In the genomic region with DNA sequence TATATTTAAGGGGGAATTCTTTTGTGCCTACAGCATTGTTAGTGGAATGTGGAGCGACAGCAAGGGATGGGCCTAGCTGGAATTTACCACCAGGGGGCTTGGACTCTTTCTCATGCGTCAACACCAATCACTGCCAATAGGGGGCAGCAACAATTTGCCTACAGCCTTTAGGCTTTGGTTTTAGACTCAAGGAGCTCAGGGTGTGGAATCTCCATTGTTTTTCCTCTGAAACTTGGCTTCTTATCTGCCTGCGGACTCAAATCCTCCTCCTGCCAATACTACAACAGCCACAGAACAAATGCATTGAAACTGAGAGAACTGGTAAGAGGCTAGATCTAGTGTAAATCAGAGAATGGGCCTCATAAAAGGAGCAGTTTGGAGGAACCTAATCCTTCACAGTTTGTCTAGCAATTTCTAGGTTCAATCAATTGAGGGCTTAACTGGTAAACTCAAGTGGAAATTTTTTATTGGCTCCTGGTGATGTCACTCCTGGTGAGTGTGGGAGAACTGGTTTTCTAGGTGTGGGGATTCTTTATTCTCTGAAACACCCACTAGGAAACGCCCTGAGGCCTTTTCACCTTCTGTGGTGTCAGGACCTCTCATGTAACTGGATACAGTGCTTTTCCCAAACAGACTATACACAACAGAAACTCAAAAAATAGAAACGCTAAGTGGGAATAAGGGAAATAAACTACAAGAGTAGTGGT, we compare ENCODE assay signal across 8 cellular contexts. TPM values are rescaled to one million over a fixed set of nuclear protein-coding genes. Genes with fewer than 3 reads are reported as not detected.
A peak's percentile ranks its signal among the peaks of the same experiment; 100 is the strongest.
DNase-seq lines count a peak whose midpoint lies in the region; ATAC-seq, FAIRE-seq and TF ChIP-seq lines count a peak whose summit lies in the region.

No MANE protein-coding gene starts in this region.

- H3K27me3 ChIP-seq in CD4-positive, alpha-beta T cell (ENCODE audit: control insufficient read depth, insufficient read depth, low read length) = no peaks in the 10 kb centered on the region

- no peak overlapping the region for H3K9ac ChIP-seq in kidney (ENCODE audit: low read length in 2 of 2)

- H3K9me3 Mint-ChIP-seq in CD4-positive, alpha-beta T cell = no peaks in the 10 kb centered on the region
- no peaks in the 10 kb centered on the region for H3K9me3 Mint-ChIP-seq in central memory CD8-positive, alpha-beta T cell

- H3K27ac Mint-ChIP-seq in CD4-positive, alpha-beta T cell = peak overlapping the region; percentile 95
- peak overlapping the region; percentile 10 for H3K27ac Mint-ChIP-seq in central memory CD8-positive, alpha-beta T cell (ENCODE audit: low read depth)

- no peaks in the 10 kb centered on the region for H3K9me3 ChIP-seq in CD4-positive, alpha-beta T cell (ENCODE audit: control insufficient read depth, low read length)
- no peaks in the 10 kb centered on the region for H3K9me3 ChIP-seq in kidney (ENCODE audit: control insufficient read depth in 1 of 2, low read length in 2 of 2)

- peaks cover 10 to 12% of the 10 kb centered on the region in 2 donors for H3K4me1 ChIP-seq in kidney (ENCODE audit: control insufficient read depth in 1 of 2, insufficient read depth in 1 of 2, low read depth in 1 of 2, low read length in 2 of 2)

- H3K36me3 ChIP-seq in kidney (ENCODE audit: control insufficient read depth in 1 of 2, insufficient read depth in 2 of 2, low read length in 2 of 2) = no peaks in the 10 kb centered on the region

- H3K4me3 ChIP-seq in kidney (ENCODE audit: low read length in 2 of 2) = no peak overlapping the region

- H3K4me3 Mint-ChIP-seq in CD4-positive, alpha-beta T cell = peak overlapping the region; percentile 75
- peak overlapping the region; percentile 13 for H3K4me3 Mint-ChIP-seq in central memory CD8-positive, alpha-beta T cell

- H3K4me1 Mint-ChIP-seq in CD4-positive, alpha-beta T cell (ENCODE audit: low read depth) = peaks cover 58% of the 10 kb centered on the region
- H3K4me1 Mint-ChIP-seq in central memory CD8-positive, alpha-beta T cell = peaks cover 28% of the 10 kb centered on the region

- TF ChIP-seq CTCF in CD4-positive, alpha-beta T cell (IDR thresholded peaks at IDR 0.05) = peak; percentile 84
- TF ChIP-seq CTCF in VCaP (conservative IDR thresholded peaks at IDR 0.05) (peak; percentile 69), kidney (IDR thresholded peaks at IDR 0.05; ENCODE audit: borderline replicate concordance, extremely low read depth, insufficient read depth) (peak; percentile 87)

- CTCF ChIA-PET in CD4-positive, alpha-beta T cell (lab: Charles Lee) = interaction anchor here (0.5 to 5.7 kb wide), 63 partner anchors 9 to 1082 kb away, joined by 3 to 181 read pairs (median 5); a partner anchor contains a TSS

- POLR2A ChIA-PET in CD4-positive, alpha-beta T cell (lab: Charles Lee) = interaction anchor here (0.5 to 17.7 kb wide), 16 partner anchors 10 to 743 kb away, joined by 3 to 1050 read pairs (median 5); a partner anchor contains a TSS

- intact Hi-C loops in CD4-positive, alpha-beta T cell (cut with DNase I, micrococcal nuclease) = loop anchor here (1.0 to 10.0 kb wide), 4 partner anchors 146 to 700 kb away; no protein-coding TSS in a partner anchor
- intact Hi-C loops in kidney (cut with DNase I) = no loop called here

- DNase-seq in CD4-positive, alpha-beta T cell = peak; percentile 60 to 82 (median 65)
- DNase-seq in HCEC 1CT (peak; percentile 70), NCI-H2196 treated with DMSO at 0.1 percent for 48 hours (lab: John Stamatoyannopoulos, UW; ENCODE audit: unreplicated experiment) (peak; percentile 88), kidney (no peak)
- peak; percentile 65 to 67 for DNase-seq in central memory CD8-positive, alpha-beta T cell (ENCODE audit: low spot score in 2 of 2)
- peak; percentile 72 to 78 for DNase-seq in stimulated activated CD4-positive, alpha-beta T cell treated with anti-CD3 and anti-CD28 coated beads, Interleukin-2, amount 100 ng/mL, for 24 hours

- no peaks in the 10 kb centered on the region for H3K27me3 Mint-ChIP-seq in CD4-positive, alpha-beta T cell
- no peaks in the 10 kb centered on the region for H3K27me3 Mint-ChIP-seq in central memory CD8-positive, alpha-beta T cell

- FAIRE-seq in kidney (lab: Jason Lieb, UNC) = no peak

- no peaks in the 10 kb centered on the region for H3K36me3 Mint-ChIP-seq in CD4-positive, alpha-beta T cell (ENCODE audit: low read depth)
- peaks cover 12% of the 10 kb centered on the region for H3K36me3 Mint-ChIP-seq in central memory CD8-positive, alpha-beta T cell (ENCODE audit: insufficient read depth)

- ATAC-seq in CD4-positive, alpha-beta T cell (ENCODE audit: poor library complexity) = peak; percentile 21
- ATAC-seq in central memory CD8-positive, alpha-beta T cell (replicated peaks; ENCODE audit: extremely low read depth, poor library complexity, severe bottlenecking) = no peak
- ATAC-seq in HG03025 (IDR thresholded peaks at IDR 0.05; ENCODE audit: low FRiP score, unreplicated experiment) = no peak

- H3K27ac ChIP-seq in CD4-positive, alpha-beta T cell (ENCODE audit: low read depth, low read length) = peak overlapping the region; percentile 59
- H3K27ac ChIP-seq in VCaP = no peak overlapping the region
- H3K27ac ChIP-seq in kidney (ENCODE audit: low read depth in 2 of 2, low read length in 2 of 2) = peak overlapping the region in 1 of 2 donors; percentile 77

RNA-seq across cellular contexts. Expression of a gene that starts 27.9 kb away (rescaled TPM):
- 1,000 to 10,000 TPM; 2,621 to 2,738 TPM for total RNA-seq in CD4-positive, alpha-beta T cell
- total RNA-seq in kidney = 2,421 TPM
- 3,432 TPM for polyA plus RNA-seq in kidney (ENCODE audit: insufficient read depth, low read depth, low replicate concordance)

RNA-seq across cellular contexts. Expression of a gene that starts 40.6 kb away (rescaled TPM):
- total RNA-seq in CD4-positive, alpha-beta T cell = under 1 TPM; 0.08 TPM
- total RNA-seq in kidney = 3.1 TPM
- not detected for polyA plus RNA-seq in kidney (ENCODE audit: insufficient read depth, low read depth, low replicate concordance)
